ENCODE assay signal across 15 cellular contexts in the genomic region with DNA sequence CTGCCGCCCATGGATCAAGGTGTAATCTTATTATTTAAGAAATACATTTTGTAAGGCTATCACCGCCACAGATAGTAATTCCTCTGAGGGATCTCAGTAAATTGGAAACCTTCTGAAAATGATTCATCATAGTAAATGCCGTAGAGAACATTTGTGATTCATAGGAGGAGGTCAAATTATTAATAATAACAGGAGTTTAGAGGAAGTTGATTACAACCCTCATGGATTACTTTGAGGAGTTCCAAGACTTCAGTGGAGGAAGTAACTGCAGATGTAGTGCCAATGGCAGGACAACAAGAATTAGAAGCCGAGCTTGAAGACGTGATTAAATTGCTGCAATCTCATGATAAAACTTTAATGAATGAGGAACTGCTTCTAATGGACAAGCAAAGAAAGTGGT.
A peak's percentile ranks its signal among the peaks of the same experiment; 100 is the strongest.
DNase-seq lines count a peak whose midpoint lies in the region; ATAC-seq, FAIRE-seq and TF ChIP-seq lines count a peak whose summit lies in the region.
"Had no signal": no experiment of that assay in that cellular context is flagged by ENCODE, and none has a peak within 500 bp of the region (broad histone marks: within the 10 kb centered on the region; RNA-seq: fewer than 3 reads in every experiment).

No MANE protein-coding gene starts in this region.

- H3K9me3 Mint-ChIP-seq in CD14-positive monocyte = no peaks in the 10 kb centered on the region
- H3K9me3 Mint-ChIP-seq in activated CD8-positive, alpha-beta T cell treated with anti-CD3 and anti-CD28 coated beads for 36 hours = no peaks in the 10 kb centered on the region
- H3K9me3 Mint-ChIP-seq: H9 had no signal

- ATAC-seq in activated CD8-positive, alpha-beta T cell treated with anti-CD3 and anti-CD28 coated beads for 36 hours = no peak
- no peak for ATAC-seq in HG02623 (IDR thresholded peaks at IDR 0.05; ENCODE audit: unreplicated experiment)
- ATAC-seq: sciatic nerve had no signal

- FAIRE-seq in GM19239 (lab: Jason Lieb, UNC) = no peak
- FAIRE-seq: endometrium had no signal

- intact Hi-C loops in CD14-positive monocyte (cut with micrococcal nuclease) = no loop called here
- intact Hi-C loops in activated CD8-positive, alpha-beta T cell treated with anti-CD3 and anti-CD28 coated beads for 36 hours (cut with micrococcal nuclease) = loop anchor here (2.0 kb wide), 1 partner anchor 38 kb away; no protein-coding TSS in a partner anchor

- no peaks in the 10 kb centered on the region for H3K27me3 Mint-ChIP-seq in CD14-positive monocyte (ENCODE audit: low read depth in 3 of 3)
- no peaks in the 10 kb centered on the region for H3K27me3 Mint-ChIP-seq in activated CD8-positive, alpha-beta T cell treated with anti-CD3 and anti-CD28 coated beads for 36 hours

- no peak for DNase-seq in CD14-positive monocyte (ENCODE audit: low spot score)
- peak; percentile 78 for DNase-seq in ELR (ENCODE audit: low read depth)
- DNase-seq in activated CD8-positive, alpha-beta T cell treated with anti-CD3 and anti-CD28 coated beads for 36 hours = no peak
- peak; percentile 35 for DNase-seq in fibroblast of villous mesenchyme (ENCODE audit: low read depth)
- no peak for DNase-seq in NCI-H446 treated with DMSO at 0.1 percent for 48 hours (lab: John Stamatoyannopoulos, UW)
- no peak for DNase-seq in islet precursor cell
- no peak for DNase-seq in GM19239 (ENCODE audit: insufficient read length, low spot score)
- DNase-seq: GDM1, H9, heart right ventricle, PC-9 had no signal

- H3K4me1 Mint-ChIP-seq in CD14-positive monocyte = peaks cover 60% of the 10 kb centered on the region
- H3K4me1 Mint-ChIP-seq in activated CD8-positive, alpha-beta T cell treated with anti-CD3 and anti-CD28 coated beads for 36 hours (ENCODE audit: low read depth) = peaks cover 72% of the 10 kb centered on the region

- no peak for TF ChIP-seq CTCF in CD14-positive monocyte (IDR thresholded peaks at IDR 0.05)
- no peak for TF ChIP-seq CTCF in activated CD8-positive, alpha-beta T cell treated with anti-CD3 and anti-CD28 coated beads for 36 hours (IDR thresholded peaks at IDR 0.05)
- TF ChIP-seq CTCF in fibroblast of villous mesenchyme (IDR thresholded peaks at IDR 0.05; ENCODE audit: insufficient read depth, low read depth, low read length) = no peak

- CTCF ChIA-PET in activated CD8-positive, alpha-beta T cell treated with anti-CD3 and anti-CD28 coated beads for 36 hours (lab: Charles Lee) = interaction anchor here (1.6 to 2.8 kb wide), 3 partner anchors 11 to 194 kb away, joined by 3 to 10 read pairs (median 5); no protein-coding TSS in a partner anchor

- H3K36me3 Mint-ChIP-seq in CD14-positive monocyte = peaks cover 11 to 25% of the 10 kb centered on the region in 2 donors
- H3K36me3 Mint-ChIP-seq in activated CD8-positive, alpha-beta T cell treated with anti-CD3 and anti-CD28 coated beads for 36 hours (ENCODE audit: low read depth) = peaks cover 28% of the 10 kb centered on the region

- peak overlapping the region; percentile 86 to 96 (median 92) for H3K27ac Mint-ChIP-seq in CD14-positive monocyte
- peak overlapping the region; percentile 53 for H3K27ac Mint-ChIP-seq in activated CD8-positive, alpha-beta T cell treated with anti-CD3 and anti-CD28 coated beads for 36 hours

- no peak overlapping the region for H3K4me3 ChIP-seq in fibroblast of villous mesenchyme (ENCODE audit: low read depth, low read length)
- H3K4me3 ChIP-seq: heart right ventricle, PC-9 had no signal

- H3K4me3 Mint-ChIP-seq in CD14-positive monocyte = peak overlapping the region; percentile 56 to 77
- no peak overlapping the region for H3K4me3 Mint-ChIP-seq in activated CD8-positive, alpha-beta T cell treated with anti-CD3 and anti-CD28 coated beads for 36 hours
- H3K4me3 Mint-ChIP-seq: H9, neural crest cell had no signal

- POLR2A ChIA-PET in activated CD8-positive, alpha-beta T cell treated with anti-CD3 and anti-CD28 coated beads for 36 hours (lab: Charles Lee) = interaction anchor here (0.6 kb wide), 1 partner anchor 25 kb away, joined by 3 read pairs; no protein-coding TSS in a partner anchor

Comparison
In these comparisons a context has a peak if more than half of its experiments do, and no peak if none do; other contexts are left out.
1. DNase-seq: peak in ELR (single experiment) and fibroblast of villous mesenchyme (single experiment); none in CD14-positive monocyte (single experiment), activated CD8-positive, alpha-beta T cell treated with anti-CD3 and anti-CD28 coated beads for 36 hours (single experiment), NCI-H446 treated with DMSO at 0.1 percent for 48 hours (single experiment), islet precursor cell (single experiment) and GM19239 (single experiment).